In the genomic region with DNA sequence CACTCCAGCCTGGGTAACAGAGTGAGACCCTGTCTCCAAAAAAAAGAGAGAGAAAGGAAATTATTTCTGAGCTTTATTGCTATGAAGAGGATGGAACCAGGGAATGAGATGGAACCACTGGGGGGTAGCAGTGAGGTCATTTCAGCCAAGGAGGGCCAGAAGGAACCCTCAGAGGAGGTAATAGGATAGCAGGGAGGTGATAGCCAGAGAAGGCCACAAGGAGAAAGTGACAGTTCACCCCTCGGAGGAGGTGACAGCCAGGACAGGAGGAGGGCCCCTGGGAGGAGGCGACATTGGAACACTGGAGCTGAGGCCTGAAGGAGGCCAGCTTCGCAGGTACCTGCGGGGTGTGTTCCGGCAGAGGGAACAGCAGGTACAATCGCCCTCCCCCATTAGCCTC, we compare ENCODE assay signal across 1 cellular context.
TF ChIP-seq lines count a peak whose summit lies in the region.

No MANE protein-coding gene starts in this region.

TF ChIP-seq in K562, 482 proteins besides CTCF, POLR2A, EP300 and RAD21 (continues in another document):
- TF ChIP-seq, protein P1, sequence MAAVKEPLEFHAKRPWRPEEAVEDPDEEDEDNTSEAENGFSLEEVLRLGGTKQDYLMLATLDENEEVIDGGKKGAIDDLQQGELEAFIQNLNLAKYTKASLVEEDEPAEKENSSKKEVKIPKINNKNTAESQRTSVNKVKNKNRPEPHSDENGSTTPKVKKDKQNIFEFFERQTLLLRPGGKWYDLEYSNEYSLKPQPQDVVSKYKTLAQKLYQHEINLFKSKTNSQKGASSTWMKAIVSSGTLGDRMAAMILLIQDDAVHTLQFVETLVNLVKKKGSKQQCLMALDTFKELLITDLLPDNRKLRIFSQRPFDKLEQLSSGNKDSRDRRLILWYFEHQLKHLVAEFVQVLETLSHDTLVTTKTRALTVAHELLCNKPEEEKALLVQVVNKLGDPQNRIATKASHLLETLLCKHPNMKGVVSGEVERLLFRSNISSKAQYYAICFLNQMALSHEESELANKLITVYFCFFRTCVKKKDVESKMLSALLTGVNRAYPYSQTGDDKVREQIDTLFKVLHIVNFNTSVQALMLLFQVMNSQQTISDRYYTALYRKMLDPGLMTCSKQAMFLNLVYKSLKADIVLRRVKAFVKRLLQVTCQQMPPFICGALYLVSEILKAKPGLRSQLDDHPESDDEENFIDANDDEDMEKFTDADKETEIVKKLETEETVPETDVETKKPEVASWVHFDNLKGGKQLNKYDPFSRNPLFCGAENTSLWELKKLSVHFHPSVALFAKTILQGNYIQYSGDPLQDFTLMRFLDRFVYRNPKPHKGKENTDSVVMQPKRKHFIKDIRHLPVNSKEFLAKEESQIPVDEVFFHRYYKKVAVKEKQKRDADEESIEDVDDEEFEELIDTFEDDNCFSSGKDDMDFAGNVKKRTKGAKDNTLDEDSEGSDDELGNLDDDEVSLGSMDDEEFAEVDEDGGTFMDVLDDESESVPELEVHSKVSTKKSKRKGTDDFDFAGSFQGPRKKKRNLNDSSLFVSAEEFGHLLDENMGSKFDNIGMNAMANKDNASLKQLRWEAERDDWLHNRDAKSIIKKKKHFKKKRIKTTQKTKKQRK (IDR thresholded peaks at IDR 0.05; ENCODE audit: borderline replicate concordance, low read depth, low read length): no peak
- 0 out of 2 replicates have a peak, but pooled peaks have one; percentile 19 for TF ChIP-seq ZNF12 (CRISPR knock-in tag; IDR thresholded peaks at IDR 0.05)
- TF ChIP-seq, protein P2, sequence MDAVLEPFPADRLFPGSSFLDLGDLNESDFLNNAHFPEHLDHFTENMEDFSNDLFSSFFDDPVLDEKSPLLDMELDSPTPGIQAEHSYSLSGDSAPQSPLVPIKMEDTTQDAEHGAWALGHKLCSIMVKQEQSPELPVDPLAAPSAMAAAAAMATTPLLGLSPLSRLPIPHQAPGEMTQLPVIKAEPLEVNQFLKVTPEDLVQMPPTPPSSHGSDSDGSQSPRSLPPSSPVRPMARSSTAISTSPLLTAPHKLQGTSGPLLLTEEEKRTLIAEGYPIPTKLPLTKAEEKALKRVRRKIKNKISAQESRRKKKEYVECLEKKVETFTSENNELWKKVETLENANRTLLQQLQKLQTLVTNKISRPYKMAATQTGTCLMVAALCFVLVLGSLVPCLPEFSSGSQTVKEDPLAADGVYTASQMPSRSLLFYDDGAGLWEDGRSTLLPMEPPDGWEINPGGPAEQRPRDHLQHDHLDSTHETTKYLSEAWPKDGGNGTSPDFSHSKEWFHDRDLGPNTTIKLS (IDR thresholded peaks at IDR 0.05; ENCODE audit: borderline replicate concordance, low read depth): no peak
- no peak for TF ChIP-seq ZNF75A (CRISPR knock-in tag; IDR thresholded peaks at IDR 0.05)
- TF ChIP-seq, protein P3, sequence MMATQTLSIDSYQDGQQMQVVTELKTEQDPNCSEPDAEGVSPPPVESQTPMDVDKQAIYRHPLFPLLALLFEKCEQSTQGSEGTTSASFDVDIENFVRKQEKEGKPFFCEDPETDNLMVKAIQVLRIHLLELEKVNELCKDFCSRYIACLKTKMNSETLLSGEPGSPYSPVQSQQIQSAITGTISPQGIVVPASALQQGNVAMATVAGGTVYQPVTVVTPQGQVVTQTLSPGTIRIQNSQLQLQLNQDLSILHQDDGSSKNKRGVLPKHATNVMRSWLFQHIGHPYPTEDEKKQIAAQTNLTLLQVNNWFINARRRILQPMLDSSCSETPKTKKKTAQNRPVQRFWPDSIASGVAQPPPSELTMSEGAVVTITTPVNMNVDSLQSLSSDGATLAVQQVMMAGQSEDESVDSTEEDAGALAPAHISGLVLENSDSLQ (IDR thresholded peaks at IDR 0.05): peak; percentile 80
- TF ChIP-seq RFX7 (CRISPR knock-in tag; IDR thresholded peaks at IDR 0.05): no peak
- no peak for TF ChIP-seq ZNF384 (IDR thresholded peaks at IDR 0.05; ENCODE audit: low read depth, low read length)
- TF ChIP-seq, protein P4, sequence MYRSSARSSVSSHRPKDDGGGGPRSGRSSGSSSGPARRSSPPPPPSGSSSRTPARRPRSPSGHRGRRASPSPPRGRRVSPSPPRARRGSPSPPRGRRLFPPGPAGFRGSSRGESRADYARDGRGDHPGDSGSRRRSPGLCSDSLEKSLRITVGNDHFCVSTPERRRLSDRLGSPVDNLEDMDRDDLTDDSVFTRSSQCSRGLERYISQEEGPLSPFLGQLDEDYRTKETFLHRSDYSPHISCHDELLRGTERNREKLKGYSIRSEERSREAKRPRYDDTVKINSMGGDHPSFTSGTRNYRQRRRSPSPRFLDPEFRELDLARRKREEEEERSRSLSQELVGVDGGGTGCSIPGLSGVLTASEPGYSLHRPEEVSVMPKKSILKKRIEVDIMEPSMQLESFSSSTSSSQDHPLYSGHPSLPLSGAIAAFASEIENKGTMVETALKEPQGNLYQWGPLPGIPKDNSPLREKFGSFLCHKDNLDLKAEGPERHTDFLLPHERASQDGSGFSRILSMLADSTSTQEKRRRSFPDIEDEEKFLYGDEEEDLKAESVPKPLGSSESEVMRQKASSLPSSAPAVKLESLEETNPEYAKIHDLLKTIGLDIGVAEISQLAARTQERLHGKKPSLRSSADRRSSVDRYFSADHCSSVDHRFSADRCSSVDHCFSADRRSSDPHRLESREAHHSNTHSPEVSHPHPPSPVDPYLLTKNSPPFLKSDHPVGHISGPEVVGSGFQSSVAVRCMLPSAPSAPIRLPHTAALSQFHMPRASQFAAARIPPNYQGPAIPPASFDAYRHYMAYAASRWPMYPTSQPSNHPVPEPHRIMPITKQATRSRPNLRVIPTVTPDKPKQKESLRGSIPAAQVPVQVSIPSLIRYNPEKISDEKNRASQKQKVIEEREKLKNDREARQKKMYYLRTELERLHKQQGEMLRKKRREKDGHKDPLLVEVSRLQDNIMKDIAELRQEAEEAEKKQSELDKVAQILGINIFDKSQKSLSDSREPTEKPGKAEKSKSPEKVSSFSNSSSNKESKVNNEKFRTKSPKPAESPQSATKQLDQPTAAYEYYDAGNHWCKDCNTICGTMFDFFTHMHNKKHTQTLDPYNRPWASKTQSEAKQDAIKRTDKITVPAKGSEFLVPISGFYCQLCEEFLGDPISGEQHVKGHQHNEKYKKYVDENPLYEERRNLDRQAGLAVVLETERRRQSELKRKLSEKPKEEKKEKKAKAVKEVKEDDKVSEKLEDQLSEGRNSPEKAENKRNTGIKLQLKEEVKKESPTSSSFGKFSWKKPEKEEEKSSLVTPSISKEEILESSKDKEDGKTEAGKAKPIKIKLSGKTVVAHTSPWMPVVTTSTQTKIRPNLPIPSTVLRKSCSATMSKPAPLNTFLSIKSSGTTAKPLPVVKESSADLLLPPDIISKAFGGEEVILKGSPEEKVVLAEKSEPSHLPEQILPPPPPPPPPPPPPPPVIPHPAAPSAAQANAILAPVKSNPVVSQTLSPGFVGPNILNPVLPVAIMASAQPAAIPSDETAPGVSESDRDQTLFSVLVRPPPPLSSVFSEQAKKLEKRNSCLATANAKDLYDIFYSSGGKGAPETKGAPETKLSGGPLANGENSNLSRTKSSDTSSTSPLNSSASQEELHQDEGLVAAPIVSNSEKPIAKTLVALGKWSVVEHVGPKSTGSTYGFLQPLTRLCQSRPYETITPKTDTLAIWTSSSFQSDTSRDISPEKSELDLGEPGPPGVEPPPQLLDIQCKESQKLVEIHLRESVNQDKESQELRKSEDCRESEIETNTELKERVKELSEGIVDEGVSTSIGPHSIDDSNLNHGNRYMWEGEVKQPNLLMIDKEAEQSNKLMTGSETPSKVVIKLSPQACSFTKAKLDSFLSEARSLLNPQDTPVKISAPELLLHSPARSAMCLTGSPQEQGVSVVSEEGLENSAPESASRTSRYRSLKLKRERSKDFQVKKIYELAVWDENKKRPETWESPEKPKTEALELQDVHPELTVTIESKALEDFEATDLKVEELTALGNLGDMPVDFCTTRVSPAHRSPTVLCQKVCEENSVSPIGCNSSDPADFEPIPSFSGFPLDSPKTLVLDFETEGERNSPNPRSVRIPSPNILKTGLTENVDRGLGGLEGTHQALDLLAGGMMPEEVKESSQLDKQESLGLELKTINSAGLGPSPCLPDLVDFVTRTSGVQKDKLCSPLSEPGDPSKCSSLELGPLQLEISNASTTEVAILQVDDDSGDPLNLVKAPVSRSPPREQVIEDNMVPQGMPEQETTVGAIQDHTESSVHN (IDR thresholded peaks at IDR 0.05; ENCODE audit: borderline replicate concordance in 1 of 2, low read depth in 1 of 2): no peak
- no peak for TF ChIP-seq EHMT2 (IDR thresholded peaks at IDR 0.05)
- TF ChIP-seq CBFB (CRISPR knock-in tag; IDR thresholded peaks at IDR 0.05): 0 out of 2 replicates have a peak, but pooled peaks have one; percentile 25
- no peak for TF ChIP-seq NCOA4 (IDR thresholded peaks at IDR 0.05; ENCODE audit: partially characterized antibody)
- TF ChIP-seq, protein P5, sequence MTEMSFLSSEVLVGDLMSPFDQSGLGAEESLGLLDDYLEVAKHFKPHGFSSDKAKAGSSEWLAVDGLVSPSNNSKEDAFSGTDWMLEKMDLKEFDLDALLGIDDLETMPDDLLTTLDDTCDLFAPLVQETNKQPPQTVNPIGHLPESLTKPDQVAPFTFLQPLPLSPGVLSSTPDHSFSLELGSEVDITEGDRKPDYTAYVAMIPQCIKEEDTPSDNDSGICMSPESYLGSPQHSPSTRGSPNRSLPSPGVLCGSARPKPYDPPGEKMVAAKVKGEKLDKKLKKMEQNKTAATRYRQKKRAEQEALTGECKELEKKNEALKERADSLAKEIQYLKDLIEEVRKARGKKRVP (CRISPR knock-in tag; IDR thresholded peaks at IDR 0.05): no peak
- 0 out of 2 replicates have a peak, but pooled peaks have one; percentile 28 for TF ChIP-seq ZNF583 (CRISPR knock-in tag; IDR thresholded peaks at IDR 0.05)
- TF ChIP-seq ZKSCAN3 (CRISPR knock-in tag; IDR thresholded peaks at IDR 0.05): no peak
- TF ChIP-seq, protein P6, sequence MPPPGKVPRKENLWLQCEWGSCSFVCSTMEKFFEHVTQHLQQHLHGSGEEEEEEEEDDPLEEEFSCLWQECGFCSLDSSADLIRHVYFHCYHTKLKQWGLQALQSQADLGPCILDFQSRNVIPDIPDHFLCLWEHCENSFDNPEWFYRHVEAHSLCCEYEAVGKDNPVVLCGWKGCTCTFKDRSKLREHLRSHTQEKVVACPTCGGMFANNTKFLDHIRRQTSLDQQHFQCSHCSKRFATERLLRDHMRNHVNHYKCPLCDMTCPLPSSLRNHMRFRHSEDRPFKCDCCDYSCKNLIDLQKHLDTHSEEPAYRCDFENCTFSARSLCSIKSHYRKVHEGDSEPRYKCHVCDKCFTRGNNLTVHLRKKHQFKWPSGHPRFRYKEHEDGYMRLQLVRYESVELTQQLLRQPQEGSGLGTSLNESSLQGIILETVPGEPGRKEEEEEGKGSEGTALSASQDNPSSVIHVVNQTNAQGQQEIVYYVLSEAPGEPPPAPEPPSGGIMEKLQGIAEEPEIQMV (tag; conservative IDR thresholded peaks at IDR 0.05; ENCODE audit: low read depth): no peak
- no peak for TF ChIP-seq FOXK1 (CRISPR knock-in tag; IDR thresholded peaks at IDR 0.05; ENCODE audit: borderline replicate concordance)
- TF ChIP-seq, protein P7, sequence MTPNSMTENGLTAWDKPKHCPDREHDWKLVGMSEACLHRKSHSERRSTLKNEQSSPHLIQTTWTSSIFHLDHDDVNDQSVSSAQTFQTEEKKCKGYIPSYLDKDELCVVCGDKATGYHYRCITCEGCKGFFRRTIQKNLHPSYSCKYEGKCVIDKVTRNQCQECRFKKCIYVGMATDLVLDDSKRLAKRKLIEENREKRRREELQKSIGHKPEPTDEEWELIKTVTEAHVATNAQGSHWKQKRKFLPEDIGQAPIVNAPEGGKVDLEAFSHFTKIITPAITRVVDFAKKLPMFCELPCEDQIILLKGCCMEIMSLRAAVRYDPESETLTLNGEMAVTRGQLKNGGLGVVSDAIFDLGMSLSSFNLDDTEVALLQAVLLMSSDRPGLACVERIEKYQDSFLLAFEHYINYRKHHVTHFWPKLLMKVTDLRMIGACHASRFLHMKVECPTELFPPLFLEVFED (CRISPR knock-in tag; conservative IDR thresholded peaks at IDR 0.05): no peak
- TF ChIP-seq, protein P8, sequence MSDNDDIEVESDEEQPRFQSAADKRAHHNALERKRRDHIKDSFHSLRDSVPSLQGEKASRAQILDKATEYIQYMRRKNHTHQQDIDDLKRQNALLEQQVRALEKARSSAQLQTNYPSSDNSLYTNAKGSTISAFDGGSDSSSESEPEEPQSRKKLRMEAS (CRISPR knock-in tag; IDR thresholded peaks at IDR 0.05): peak; percentile 8; the same call in 1 of the 2 replicates
- TF ChIP-seq HNRNPUL1 (IDR thresholded peaks at IDR 0.05; ENCODE audit: low read length): no peak
- TF ChIP-seq, protein P9, sequence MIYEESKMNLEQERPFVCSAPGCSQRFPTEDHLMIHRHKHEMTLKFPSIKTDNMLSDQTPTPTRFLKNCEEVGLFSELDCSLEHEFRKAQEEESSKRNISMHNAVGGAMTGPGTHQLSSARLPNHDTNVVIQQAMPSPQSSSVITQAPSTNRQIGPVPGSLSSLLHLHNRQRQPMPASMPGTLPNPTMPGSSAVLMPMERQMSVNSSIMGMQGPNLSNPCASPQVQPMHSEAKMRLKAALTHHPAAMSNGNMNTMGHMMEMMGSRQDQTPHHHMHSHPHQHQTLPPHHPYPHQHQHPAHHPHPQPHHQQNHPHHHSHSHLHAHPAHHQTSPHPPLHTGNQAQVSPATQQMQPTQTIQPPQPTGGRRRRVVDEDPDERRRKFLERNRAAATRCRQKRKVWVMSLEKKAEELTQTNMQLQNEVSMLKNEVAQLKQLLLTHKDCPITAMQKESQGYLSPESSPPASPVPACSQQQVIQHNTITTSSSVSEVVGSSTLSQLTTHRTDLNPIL (CRISPR knock-in tag; IDR thresholded peaks at IDR 0.05): no peak
- no peak for TF ChIP-seq FIP1L1 (IDR thresholded peaks at IDR 0.05; ENCODE audit: low read depth, low read length, poor library complexity, severe bottlenecking)
- peak; percentile 87 for TF ChIP-seq ZFP36 (IDR thresholded peaks at IDR 0.05; ENCODE audit: low read depth, low read length, partially characterized antibody)
- TF ChIP-seq FOXJ3 (CRISPR knock-in tag; IDR thresholded peaks at IDR 0.05): no peak
- TF ChIP-seq PYGO2 (tag; IDR thresholded peaks at IDR 0.05): no peak
- TF ChIP-seq, protein P10, sequence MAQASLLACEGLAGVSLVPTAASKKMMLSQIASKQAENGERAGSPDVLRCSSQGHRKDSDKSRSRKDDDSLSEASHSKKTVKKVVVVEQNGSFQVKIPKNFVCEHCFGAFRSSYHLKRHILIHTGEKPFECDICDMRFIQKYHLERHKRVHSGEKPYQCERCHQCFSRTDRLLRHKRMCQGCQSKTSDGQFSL (CRISPR knock-in tag; IDR thresholded peaks at IDR 0.05): peak; percentile 51; the same call in 1 of the 2 replicates
- TF ChIP-seq, protein P10 (tag; IDR thresholded peaks at IDR 0.05): no peak
- peak; percentile 64 for TF ChIP-seq MEIS2 (IDR thresholded peaks at IDR 0.05; ENCODE audit: partially characterized antibody)
- peak in 1 of 2 experiments; percentile 38; a peak in 1 of 4 replicates for TF ChIP-seq SRF (CRISPR knock-in tag; IDR thresholded peaks at IDR 0.05)
- TF ChIP-seq NR2C1 (IDR thresholded peaks at IDR 0.05): peak; percentile 37; the same call in 1 of the 2 replicates
- no peak for TF ChIP-seq NR2C1 (tag; IDR thresholded peaks at IDR 0.05)
- TF ChIP-seq ZNF77 (CRISPR knock-in tag; IDR thresholded peaks at IDR 0.05): no peak
- TF ChIP-seq CBX3 (IDR thresholded peaks at IDR 0.05; ENCODE audit: borderline replicate concordance in 1 of 2, low read length in 2 of 2): no peak
- peak; percentile 53; the same call in 1 of the 2 replicates for TF ChIP-seq CREM (IDR thresholded peaks at IDR 0.05; ENCODE audit: low read depth)
- no peak for TF ChIP-seq ASH1L (IDR thresholded peaks at IDR 0.05; ENCODE audit: borderline replicate concordance, low read depth, partially characterized antibody)
